Comparison of ENCODE assay signal across 8 cellular contexts in the genomic region with DNA sequence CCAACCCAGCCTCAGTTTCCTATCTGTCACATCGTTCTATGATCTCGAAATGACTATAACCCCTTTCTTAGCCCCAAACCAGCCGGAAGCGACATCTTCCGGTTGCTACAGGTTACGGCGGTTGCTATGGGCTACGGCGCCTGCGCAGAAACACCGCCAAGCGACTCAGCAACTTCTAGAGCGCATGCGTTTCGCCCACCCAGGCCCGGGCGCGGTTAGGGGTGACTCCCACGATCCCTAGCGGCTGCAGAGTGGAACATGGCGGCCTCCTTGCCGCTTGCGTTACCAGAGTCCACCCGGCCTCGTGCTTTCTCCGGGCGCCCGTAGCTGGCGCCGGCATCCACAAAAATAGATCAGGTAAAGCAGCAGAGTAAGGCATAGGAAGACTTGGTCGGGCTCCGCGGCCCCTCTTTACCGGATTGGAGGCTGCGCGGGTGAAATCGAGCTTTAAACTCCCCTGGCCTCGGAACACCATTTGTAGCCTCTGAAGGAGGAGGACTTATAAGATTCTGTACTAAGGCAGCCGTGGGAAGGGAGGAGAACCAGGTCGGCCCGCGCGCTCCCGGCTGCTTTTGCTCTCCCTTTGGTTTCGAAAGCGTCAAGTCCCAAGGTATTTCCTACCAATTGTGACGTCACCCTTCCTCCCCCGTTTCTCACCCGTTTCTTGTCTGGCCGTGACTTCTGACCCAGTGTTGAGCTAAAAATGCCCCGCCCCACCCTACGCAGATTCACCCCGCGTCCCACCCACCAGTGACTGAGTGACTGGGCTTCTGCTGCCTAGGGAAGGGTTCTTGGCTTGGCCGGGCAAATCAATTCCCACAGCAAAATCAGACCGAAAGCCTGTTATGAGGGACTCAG. TPM values are rescaled to one million over a fixed set of nuclear protein-coding genes. Genes with fewer than 3 reads are reported as not detected.
DNase-seq lines count a peak whose midpoint lies in the region; TF ChIP-seq lines count a peak whose summit lies in the region.

No MANE protein-coding gene starts in this region.

- H3K4me3 ChIP-seq in GM06990 (replicated peaks; ENCODE audit: low read depth, low read length) (peak overlapping the region; percentile 93), HFF-Myc (replicated peaks; ENCODE audit: low read depth, low read length) (peak overlapping the region; percentile 92), SJSA1 (peak overlapping the region; percentile 78)

- H3K36me3 Mint-ChIP-seq in activated naive CD4-positive, alpha-beta T cell treated with anti-CD3 and anti-CD28 coated beads for 36 hours (ENCODE audit: low read depth), result peaks cover 3% of the 10 kb centered on the region

- intact Hi-C loops in activated naive CD4-positive, alpha-beta T cell treated with anti-CD3 and anti-CD28 coated beads for 36 hours (cut with micrococcal nuclease), result loop anchor here (1.0 kb wide), 9 partner anchors 33 to 300 kb away; partner anchors contain the start of genes FKBP1A, NSFL1C and RAD21L1

- no peak overlapping the region for H3K27ac Mint-ChIP-seq in activated naive CD4-positive, alpha-beta T cell treated with anti-CD3 and anti-CD28 coated beads for 36 hours

- H3K27me3 ChIP-seq in GM06990 (replicated peaks; ENCODE audit: control insufficient read depth, insufficient read depth, low read length) (no peaks in the 10 kb centered on the region), SJSA1 (replicated peaks) (no peaks in the 10 kb centered on the region)

- H3K36me3 ChIP-seq in GM06990 (ENCODE audit: control insufficient read depth, insufficient read depth, low read length) (peaks cover 2% of the 10 kb centered on the region; the same call in 1 of the 2 replicates), SJSA1 (peaks cover 10% of the 10 kb centered on the region)

- H3K27ac ChIP-seq in SJSA1, result peak overlapping the region; percentile 99

- H3K4me1 ChIP-seq in SJSA1 (replicated peaks), result peaks cover 42% of the 10 kb centered on the region

- H3K9me3 ChIP-seq in SJSA1 (replicated peaks), result no peaks in the 10 kb centered on the region

- DNase-seq in GM06990 (ENCODE audit: extremely low read depth, insufficient read length) (peak; percentile 95), HFF-Myc (ENCODE audit: extremely low read depth, low read depth) (peak; percentile 86), NAMALWA (ENCODE audit: low spot score) (peak; percentile 98), SJSA1 (ENCODE audit: low read depth in 1 of 2, low spot score in 2 of 2) (peak; percentile 91 to 98), germinal center (ENCODE audit: low spot score) (peak; percentile 100), non-pigmented ciliary epithelial cell (ENCODE audit: low read depth) (peak; percentile 90), superior temporal gyrus (ENCODE audit: extremely low spot score) (peak; percentile 98)
- peak; percentile 99 for DNase-seq in activated naive CD4-positive, alpha-beta T cell treated with anti-CD3 and anti-CD28 coated beads for 36 hours

- no peak overlapping the region for H3K4me3 Mint-ChIP-seq in activated naive CD4-positive, alpha-beta T cell treated with anti-CD3 and anti-CD28 coated beads for 36 hours

- TF ChIP-seq CTCF in GM06990 (IDR thresholded peaks at IDR 0.05; ENCODE audit: insufficient read depth, low read length, poor library complexity, severe bottlenecking) (no peak), HFF-Myc (IDR thresholded peaks at IDR 0.05; ENCODE audit: low read depth, low read length, missing control alignments) (no peak)

- CTCF ChIA-PET in activated naive CD4-positive, alpha-beta T cell treated with anti-CD3 and anti-CD28 coated beads for 36 hours (lab: Charles Lee), result interaction anchor here (0.7 to 1.4 kb wide), 4 partner anchors 32 to 110 kb away, joined by 3 to 4 read pairs (median 4); partner anchors contain the start of gene SNPH

- peaks cover 28% of the 10 kb centered on the region for H3K4me1 Mint-ChIP-seq in activated naive CD4-positive, alpha-beta T cell treated with anti-CD3 and anti-CD28 coated beads for 36 hours (ENCODE audit: low read depth)

- no peaks in the 10 kb centered on the region for H3K9me3 Mint-ChIP-seq in activated naive CD4-positive, alpha-beta T cell treated with anti-CD3 and anti-CD28 coated beads for 36 hours

- no peaks in the 10 kb centered on the region for H3K27me3 Mint-ChIP-seq in activated naive CD4-positive, alpha-beta T cell treated with anti-CD3 and anti-CD28 coated beads for 36 hours (ENCODE audit: low read depth)

RNA-seq across cellular contexts. Expression of gene SDCBP2, which starts 3.5 kb away (rescaled TPM):
- total RNA-seq in SJSA1 (2014; rRNA removed; shearing (Covaris generic)), result 1.2 and 1.4 TPM in 2 replicates
- total RNA-seq in activated naive CD4-positive, alpha-beta T cell treated with anti-CD3 and anti-CD28 coated beads for 36 hours, result 1 to 10 TPM; 5.5 to 5.8 TPM

RNA-seq across cellular contexts. Expression of gene SNPH, which starts 59.3 kb away (rescaled TPM):
- total RNA-seq in SJSA1 (2014; rRNA removed; shearing (Covaris generic)), result 3.3 and 5.4 TPM in 2 replicates
- total RNA-seq in activated naive CD4-positive, alpha-beta T cell treated with anti-CD3 and anti-CD28 coated beads for 36 hours, result 1 to 10 TPM; 6.7 to 7.3 TPM

Comparison
In these comparisons a context has a peak if more than half of its experiments do, and no peak if none do; other contexts are left out.
1. Peak in every context shown above with its lines: DNase-seq, H3K4me3 ChIP-seq and H3K27ac ChIP-seq.